ENCODE assay signal across 1 cellular context in genomic region chr14:93045211-93045674, GRCh38.
TF ChIP-seq lines count a peak whose summit lies in the region.

No MANE protein-coding gene starts in this region.

TF ChIP-seq in HCT116, 20 proteins besides CTCF, POLR2A, EP300 and RAD21 (continued from another document):
- TF ChIP-seq ZBTB33 (IDR thresholded peaks at IDR 0.05; ENCODE audit: extremely low read depth, insufficient replicate concordance, low read length): no peak
- no peak for TF ChIP-seq POLR2AphosphoS5 (IDR thresholded peaks at IDR 0.05; ENCODE audit: low read depth, low read length)
- no peak for TF ChIP-seq FOSL1 (IDR thresholded peaks at IDR 0.05; ENCODE audit: low read depth)
- no peak for TF ChIP-seq TCF7L2 (IDR thresholded peaks at IDR 0.05; ENCODE audit: borderline replicate concordance, extremely low read depth, insufficient read depth, insufficient read length)
- no peak for TF ChIP-seq JUND (IDR thresholded peaks at IDR 0.05)
- TF ChIP-seq EZH2 (IDR thresholded peaks at IDR 0.05): no peak
- TF ChIP-seq CBX3 (IDR thresholded peaks at IDR 0.05; ENCODE audit: low read depth): no peak
- TF ChIP-seq ELF1 (IDR thresholded peaks at IDR 0.05; ENCODE audit: borderline replicate concordance, low read depth): no peak
